19 cellular contexts compared by ENCODE assay signal in genomic region chr14:91335191-91336092, GRCh38.
A peak's percentile ranks its signal among the peaks of the same experiment; 100 is the strongest.
DNase-seq lines count a peak whose midpoint lies in the region; ATAC-seq and TF ChIP-seq lines count a peak whose summit lies in the region.
"Had no signal": no experiment of that assay in that cellular context is flagged by ENCODE, and none has a peak within 500 bp of the region (broad histone marks: within the 10 kb centered on the region; RNA-seq: fewer than 3 reads in every experiment).

No MANE protein-coding gene starts in this region.

- no peaks in the 10 kb centered on the region for H4K20me1 ChIP-seq in H9 (ENCODE audit: control insufficient read depth, insufficient read depth, insufficient read length)

- no peaks in the 10 kb centered on the region for H3K9me3 Mint-ChIP-seq in CD4-positive, CD25-positive, alpha-beta regulatory T cell
- no peaks in the 10 kb centered on the region for H3K9me3 Mint-ChIP-seq in H9
- H3K9me3 Mint-ChIP-seq in brain: no peaks in the 10 kb centered on the region
- H3K9me3 Mint-ChIP-seq in nephron: no peaks in the 10 kb centered on the region
- H3K9me3 Mint-ChIP-seq: mesothelial cell of epicardium had no signal

- DNase-seq in CD4-positive, CD25-positive, alpha-beta regulatory T cell: no peak
- no peak for DNase-seq in H9
- no peak for DNase-seq in NCI-H226
- DNase-seq in activated gamma-delta T cell treated with Interleukin-2 at 50 U/mL for 16 hours: no peak
- DNase-seq in KG1 (lab: John Stamatoyannopoulos, UW): no peak
- DNase-seq: activated CD4-positive, alpha-beta T cell treated with anti-CD3 and anti-CD28 coated beads for 4 hours; activated CD8-positive, alpha-beta memory T cell treated with anti-CD3 and anti-CD28 coated beads, Interleukin-2, amount 50 U/mL, for 48 hours; activated naive CD4-positive, alpha-beta T cell treated with anti-CD3 and anti-CD28 coated beads, Interleukin-2, amount 50 U/mL, for 16 hours; body of pancreas; cortex of kidney; NCI-H1105; NCI-H510A treated with DMSO at 0.1 percent for 48 hours; stimulated activated CD4-positive, alpha-beta T cell treated with anti-CD3 and anti-CD28 coated beads, Interleukin-12 subunit alpha, Interleukin-12 subunit beta, amount 100 ng/mL, for 4 hours had no signal

- no peaks in the 10 kb centered on the region for H3K27me3 ChIP-seq in CD4-positive, CD25-positive, alpha-beta regulatory T cell (ENCODE audit: control insufficient read depth, insufficient read depth, low read length)
- no peaks in the 10 kb centered on the region for H3K27me3 ChIP-seq in H9 (ENCODE audit: insufficient read depth, low read length)
- H3K27me3 ChIP-seq: body of pancreas had no signal

- H3K4me3 Mint-ChIP-seq in CD4-positive, CD25-positive, alpha-beta regulatory T cell: no peak overlapping the region
- no peak overlapping the region for H3K4me3 Mint-ChIP-seq in H9
- no peak overlapping the region for H3K4me3 Mint-ChIP-seq in brain
- H3K4me3 Mint-ChIP-seq in nephron: peak overlapping the region in 2 of 3 experiments; percentile 5 to 14
- H3K4me3 Mint-ChIP-seq: mesothelial cell of epicardium had no signal

- H3K4me1 Mint-ChIP-seq in CD4-positive, CD25-positive, alpha-beta regulatory T cell: peaks cover 8 to 50% (median 34%) of the 10 kb centered on the region in 4 donors
- H3K4me1 Mint-ChIP-seq in H9 (peaks cover 4 to 11% of the 10 kb centered on the region in 2 experiments), brain (peaks cover 39% of the 10 kb centered on the region), nephron (peaks cover 71% of the 10 kb centered on the region)

- peaks cover 2% of the 10 kb centered on the region for H3K23me2 ChIP-seq in H9 (ENCODE audit: insufficient read length, low read depth, low read length, poor library complexity, severe bottlenecking)

- peaks cover 33% of the 10 kb centered on the region for H3K4me1 ChIP-seq in CD4-positive, CD25-positive, alpha-beta regulatory T cell (ENCODE audit: control insufficient read depth, insufficient read depth, low read length, poor library complexity, severe bottlenecking)
- no peaks in the 10 kb centered on the region for H3K4me1 ChIP-seq in H9 (ENCODE audit: insufficient read depth, low read length)
- H3K4me1 ChIP-seq: HAP-1 had no signal

- no peak overlapping the region for H3K14ac ChIP-seq in H9 (ENCODE audit: insufficient read depth, low read length)

- no peak overlapping the region for H4K5ac ChIP-seq in H9 (ENCODE audit: insufficient read length, low read depth, low read length)

- no peak overlapping the region for H2BK5ac ChIP-seq in H9 (ENCODE audit: insufficient read length, low read length)

- no peak overlapping the region for H2AFZ ChIP-seq in H9 (ENCODE audit: low read length)

- H4K91ac ChIP-seq in H9 (ENCODE audit: insufficient read length, low read depth, low read length): no peak overlapping the region

- peak overlapping the region; percentile 76 to 92 (median 80) for H3K27ac Mint-ChIP-seq in CD4-positive, CD25-positive, alpha-beta regulatory T cell
- H3K27ac Mint-ChIP-seq in H9 (peak overlapping the region in 2 of 3 experiments; percentile 26 to 74; a peak in 5 of 7 replicates), brain (peak overlapping the region; percentile 18 to 66 (median 26)), nephron (peak overlapping the region; percentile 19 to 57 (median 46))
- H3K27ac Mint-ChIP-seq: mesothelial cell of epicardium had no signal

- ATAC-seq in CD4-positive, CD25-positive, alpha-beta regulatory T cell (ENCODE audit: low read depth in 2 of 2): no peak
- ATAC-seq in GM18505 (IDR thresholded peaks at IDR 0.05; ENCODE audit: unreplicated experiment): no peak
- ATAC-seq: body of pancreas, left lobe of liver had no signal

- TF ChIP-seq CTCF in H9 (conservative IDR thresholded peaks at IDR 0.05) (no peak), brain (conservative IDR thresholded peaks at IDR 0.05) (no peak), nephron (IDR thresholded peaks at IDR 0.05; ENCODE audit: unreplicated experiment in 3 of 3) (no peak)

- no peak overlapping the region for H3K9ac ChIP-seq in H9 (ENCODE audit: extremely low read depth, insufficient read length, low read length)

- peaks cover 40% of the 10 kb centered on the region for H3K36me3 Mint-ChIP-seq in CD4-positive, CD25-positive, alpha-beta regulatory T cell
- H3K36me3 Mint-ChIP-seq in H9 (ENCODE audit: insufficient read depth in 1 of 3, low read depth in 3 of 3) (peaks cover 0 to 42% (median 33%) of the 10 kb centered on the region in 3 experiments; a peak in 6 of 7 replicates), brain (peaks cover 9% of the 10 kb centered on the region), nephron (ENCODE audit: low read depth) (no peaks in the 10 kb centered on the region)

- no peak for TF ChIP-seq POLR2A in GM18505 (IDR thresholded peaks at IDR 0.05; ENCODE audit: borderline replicate concordance, extremely low read depth, insufficient read depth, insufficient read length)

- H3K9me3 ChIP-seq in CD4-positive, CD25-positive, alpha-beta regulatory T cell (ENCODE audit: control insufficient read depth in 2 of 2, low read length in 2 of 2): no peaks in the 10 kb centered on the region
- no peaks in the 10 kb centered on the region for H3K9me3 ChIP-seq in H9 (ENCODE audit: control insufficient read depth, low read depth, low read length)
- H3K9me3 ChIP-seq: body of pancreas, HAP-1 had no signal

- H3K23ac ChIP-seq in H9 (ENCODE audit: insufficient read length, low read depth, low read length): no peak overlapping the region

- peaks cover 85% of the 10 kb centered on the region for H3K36me3 ChIP-seq in CD4-positive, CD25-positive, alpha-beta regulatory T cell (ENCODE audit: control insufficient read depth, insufficient read depth, low read length)

- no peak overlapping the region for H2BK120ac ChIP-seq in H9 (ENCODE audit: low read depth, low read length, poor library complexity, severe bottlenecking)

- H3K18ac ChIP-seq in H9 (ENCODE audit: insufficient read length, low read depth, low read length): no peak overlapping the region

- WGBS in H9 (ENCODE audit: extremely low coverage, insufficient read length, low lambda C conversion rate): no CpG with 5 or more reads among the region's 19 CpGs

- H2BK12ac ChIP-seq in H9 (ENCODE audit: insufficient read length, low read depth, low read length): no peak overlapping the region

- no peak overlapping the region for H3K27ac ChIP-seq in CD4-positive, CD25-positive, alpha-beta regulatory T cell (ENCODE audit: insufficient read depth, low read length, poor library complexity, severe bottlenecking)
- no peak overlapping the region for H3K27ac ChIP-seq in H9 (ENCODE audit: insufficient read length, low read depth, low read length)
- H3K27ac ChIP-seq: body of pancreas had no signal

- H3K79me1 ChIP-seq in H9 (ENCODE audit: insufficient read depth, low read depth, low read length, poor library complexity, severe bottlenecking): no peaks in the 10 kb centered on the region

- H2BK20ac ChIP-seq in H9 (ENCODE audit: low read depth, low read length, poor library complexity, severe bottlenecking): no peak overlapping the region

- H2AK5ac ChIP-seq in H9 (ENCODE audit: insufficient read length, low read length): no peak overlapping the region

- no peak overlapping the region for H3T11ph ChIP-seq in H9 (ENCODE audit: low read length)

- H3K4me3 ChIP-seq in CD4-positive, CD25-positive, alpha-beta regulatory T cell (ENCODE audit: low read depth, low read length): no peak overlapping the region
- H3K4me3 ChIP-seq: body of pancreas, HAP-1 had no signal

- H3K79me2 ChIP-seq in H9 (ENCODE audit: insufficient read depth, low read length): no peaks in the 10 kb centered on the region

- H4K8ac ChIP-seq in H9 (replicated peaks; ENCODE audit: insufficient read length, low read depth, low read length): no peak overlapping the region

- H3K4me2 ChIP-seq in H9 (ENCODE audit: insufficient read depth, insufficient read length, low read length): no peak overlapping the region

- H3K4ac ChIP-seq in H9 (ENCODE audit: low read depth, low read length): no peak overlapping the region

- H2BK15ac ChIP-seq in H9 (ENCODE audit: low read depth, low read length): no peak overlapping the region

- no peaks in the 10 kb centered on the region for H3K27me3 Mint-ChIP-seq in CD4-positive, CD25-positive, alpha-beta regulatory T cell
- H3K27me3 Mint-ChIP-seq in H9 (ENCODE audit: low read depth) (no peaks in the 10 kb centered on the region), brain (no peaks in the 10 kb centered on the region), nephron (ENCODE audit: low read depth) (peaks cover 15% of the 10 kb centered on the region)

- H3K56ac ChIP-seq in H9 (ENCODE audit: insufficient read length, low read depth, low read length): no peak overlapping the region

Comparison
In these comparisons a context has a peak if more than half of its experiments do, and no peak if none do; other contexts are left out.
1. H3K27ac Mint-ChIP-seq: peak in every context shown above with its lines; median percentile 80 in CD4-positive, CD25-positive, alpha-beta regulatory T cell; 50 in H9; 46 in nephron; 26 in brain.
2. H3K4me3 Mint-ChIP-seq: peak in nephron (2 of 3); none in CD4-positive, CD25-positive, alpha-beta regulatory T cell (0 of 4), H9 (0 of 2) and brain (0 of 5).